Comparison of ENCODE assay signal across 12 cellular contexts in the genomic region with DNA sequence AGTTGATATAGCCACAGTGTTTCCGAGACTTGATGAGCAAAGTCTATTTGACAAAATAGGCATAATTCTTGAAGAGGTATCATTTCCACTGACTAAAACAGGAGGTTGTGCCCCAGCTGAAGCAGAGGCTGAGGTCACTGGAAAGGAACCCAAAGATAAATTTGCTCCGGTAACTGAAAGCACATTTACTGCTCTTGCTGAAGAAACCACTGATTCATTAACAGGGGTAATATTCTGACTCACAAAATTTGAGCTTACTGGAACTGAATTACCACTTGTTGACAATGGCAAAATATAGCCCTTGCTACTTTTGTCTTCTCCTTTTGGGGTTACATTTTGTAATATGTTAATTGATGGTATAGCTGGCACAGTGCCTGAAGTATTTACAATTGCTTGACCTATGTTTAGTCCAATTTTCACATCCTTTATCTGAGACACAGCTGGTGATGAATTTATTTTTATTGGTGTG. TPM values are rescaled to one million over a fixed set of nuclear protein-coding genes. Genes with fewer than 3 reads are reported as not detected.
DNase-seq lines count a peak whose midpoint lies in the region; ATAC-seq and TF ChIP-seq lines count a peak whose summit lies in the region.
"Had no signal": no experiment of that assay in that cellular context is flagged by ENCODE, and none has a peak within 500 bp of the region (broad histone marks: within the 10 kb centered on the region; RNA-seq: fewer than 3 reads in every experiment).

No MANE protein-coding gene starts in this region.

- TF ChIP-seq CTCF in osteoblast (IDR thresholded peaks at IDR 0.05; ENCODE audit: extremely low read depth, low read depth, low read length), result no peak
- TF ChIP-seq CTCF in left lung (IDR thresholded peaks at IDR 0.05), result no peak

- H3K36me3 ChIP-seq in osteoblast (ENCODE audit: insufficient read depth, low read length) (peaks cover 41% of the 10 kb centered on the region), left lung (peaks cover 0 to 55% of the 10 kb centered on the region in 2 donors)

- H3K4me1 Mint-ChIP-seq in activated T-cell treated with anti-CD3 and anti-CD28 coated beads, Interleukin-2, amount 50 U/mL, for 24 hours (ENCODE audit: low read depth), result peaks cover 30% of the 10 kb centered on the region

- no peak overlapping the region for H2AFZ ChIP-seq in osteoblast (ENCODE audit: low read length)

- H3K27me3 Mint-ChIP-seq in activated T-cell treated with anti-CD3 and anti-CD28 coated beads, Interleukin-2, amount 50 U/mL, for 24 hours, result no peaks in the 10 kb centered on the region

- H3K4me3 ChIP-seq in osteoblast (ENCODE audit: insufficient read depth, low read length) (no peak overlapping the region), left lung (no peak overlapping the region)
- H3K4me3 ChIP-seq: heart right ventricle had no signal

- H3K4me1 ChIP-seq in osteoblast (ENCODE audit: insufficient read depth, low read length), result peaks cover 9% of the 10 kb centered on the region
- no peaks in the 10 kb centered on the region for H3K4me1 ChIP-seq in left lung
- H3K4me1 ChIP-seq: heart right ventricle had no signal

- H3K4me3 Mint-ChIP-seq in activated T-cell treated with anti-CD3 and anti-CD28 coated beads, Interleukin-2, amount 50 U/mL, for 24 hours, result no peak overlapping the region

- no peak for DNase-seq in activated T-cell treated with anti-CD3 and anti-CD28 coated beads, Interleukin-2, amount 50 U/mL, for 24 hours
- DNase-seq in activated T-cell treated with anti-CD3 and anti-CD28 coated beads for 4 hours, result no peak
- DNase-seq in osteoblast (ENCODE audit: insufficient read length, low spot score, missing footprints), result peak; percentile 60
- DNase-seq in SK-N-DZ (ENCODE audit: low spot score), result no peak
- DNase-seq in left lung, result no peak
- no peak for DNase-seq in activated CD4-positive, CD25-positive, alpha-beta regulatory T cell treated with anti-CD3 and anti-CD28 coated beads, Interleukin-2, amount 50 U/mL, for 72 hours
- DNase-seq: heart right ventricle, NCI-H2029, nucleus accumbens, T-helper 2 cell had no signal

- H3K9me3 Mint-ChIP-seq in activated T-cell treated with anti-CD3 and anti-CD28 coated beads, Interleukin-2, amount 50 U/mL, for 24 hours, result no peaks in the 10 kb centered on the region

- H3K27me3 ChIP-seq in osteoblast (ENCODE audit: insufficient read depth, low read length), result no peaks in the 10 kb centered on the region
- no peaks in the 10 kb centered on the region for H3K27me3 ChIP-seq in left lung
- H3K27me3 ChIP-seq: heart right ventricle had no signal

- intact Hi-C loops in left lung (cut with DNase I), result no loop called here

- H3K27ac ChIP-seq in osteoblast (ENCODE audit: low read depth, low read length), result no peak overlapping the region
- no peak overlapping the region for H3K27ac ChIP-seq in left lung
- H3K27ac ChIP-seq: heart right ventricle had no signal

- peak overlapping the region; percentile 72 for H3K27ac Mint-ChIP-seq in activated T-cell treated with anti-CD3 and anti-CD28 coated beads, Interleukin-2, amount 50 U/mL, for 24 hours

- no peak overlapping the region for H3K4me2 ChIP-seq in osteoblast (ENCODE audit: insufficient read depth, low read length)

- no peaks in the 10 kb centered on the region for H4K20me1 ChIP-seq in osteoblast (ENCODE audit: insufficient read depth, low read length)

- peaks cover 52% of the 10 kb centered on the region for H3K36me3 Mint-ChIP-seq in activated T-cell treated with anti-CD3 and anti-CD28 coated beads, Interleukin-2, amount 50 U/mL, for 24 hours (ENCODE audit: low read depth)

- ATAC-seq in GM21576 (IDR thresholded peaks at IDR 0.05; ENCODE audit: unreplicated experiment) (peak; percentile 72), HG03378 (IDR thresholded peaks at IDR 0.05; ENCODE audit: unreplicated experiment) (peak; percentile 76), left lung (no peak)
- ATAC-seq: heart right ventricle had no signal

- H3K9me3 ChIP-seq in osteoblast (ENCODE audit: low read depth, low read length) (no peaks in the 10 kb centered on the region), left lung (no peaks in the 10 kb centered on the region)
- H3K9me3 ChIP-seq: heart right ventricle had no signal

- H3K79me2 ChIP-seq in osteoblast (ENCODE audit: insufficient read depth, low read length), result no peaks in the 10 kb centered on the region

RNA-seq across cellular contexts. Expression of gene MLANA, which starts 30.2 kb away (rescaled TPM):
- total RNA-seq in osteoblast (under 0.01 TPM in 1 of 2 replicates, not detected in the other), left lung (not detected)
- polyA plus RNA-seq in SK-N-DZ (2014; cell fraction: cytosol; rRNA removed), result not detected in 2 replicates
- polyA plus RNA-seq in SK-N-DZ (2014; cell fraction: nucleus; rRNA removed), result not detected in 2 replicates
- total RNA-seq: heart right ventricle had no signal
- polyA plus RNA-seq: heart right ventricle had no signal
